8 cellular contexts compared by ENCODE assay signal in genomic region chr14:59028476-59029202, GRCh38.
DNase-seq lines count a peak whose midpoint lies in the region; ATAC-seq and TF ChIP-seq lines count a peak whose summit lies in the region.

No MANE protein-coding gene starts in this region.

- H3K36me3 Mint-ChIP-seq in activated CD4-positive, alpha-beta T cell treated with anti-CD3 and anti-CD28 coated beads, Interleukin-2, amount 10 ng/mL, durations not matched to agents 7 days and 5 days (ENCODE audit: low read depth): no peaks in the 10 kb centered on the region
- H3K36me3 Mint-ChIP-seq in osteocyte (ENCODE audit: unreplicated experiment): no peaks in the 10 kb centered on the region

- H3K4me3 Mint-ChIP-seq in activated CD4-positive, alpha-beta T cell treated with anti-CD3 and anti-CD28 coated beads, Interleukin-2, amount 10 ng/mL, durations not matched to agents 7 days and 5 days: no peak overlapping the region
- H3K4me3 Mint-ChIP-seq in osteocyte (ENCODE audit: unreplicated experiment): peak overlapping the region; percentile 36

- no peak overlapping the region for H3K27ac ChIP-seq in foreskin keratinocyte

- ATAC-seq in GM19372 (IDR thresholded peaks at IDR 0.05; ENCODE audit: low read depth, unreplicated experiment) (peak; percentile 91), HG03196 (IDR thresholded peaks at IDR 0.05; ENCODE audit: unreplicated experiment) (peak; percentile 85), foreskin keratinocyte (peak; percentile 95)

- no peaks in the 10 kb centered on the region for H3K4me1 ChIP-seq in foreskin keratinocyte

- peak; percentile 82 for DNase-seq in DMS 273 (lab: John Stamatoyannopoulos, UW; ENCODE audit: unreplicated experiment)
- DNase-seq in NCI-H2227 treated with DMSO at 0.1 percent for 48 hours (lab: John Stamatoyannopoulos, UW): peak; percentile 77
- peak; percentile 43 for DNase-seq in activated CD4-positive, alpha-beta T cell treated with anti-CD3 and anti-CD28 coated beads, Interleukin-2, amount 10 ng/mL, durations not matched to agents 7 days and 5 days
- peak in 1 of 2 donors; percentile 70 for DNase-seq in foreskin keratinocyte
- DNase-seq in osteocyte (ENCODE audit: extremely low spot score, unreplicated experiment): no peak
- DNase-seq in activated CD4-positive, CD25-positive, alpha-beta regulatory T cell (lab: John Stamatoyannopoulos, UW): no peak

- CTCF ChIA-PET in activated CD4-positive, alpha-beta T cell treated with anti-CD3 and anti-CD28 coated beads, Interleukin-2, amount 10 ng/mL, durations not matched to agents 7 days and 5 days (lab: Charles Lee): no interaction called here

- POLR2A ChIA-PET in activated CD4-positive, alpha-beta T cell treated with anti-CD3 and anti-CD28 coated beads, Interleukin-2, amount 10 ng/mL, durations not matched to agents 7 days and 5 days (lab: Charles Lee): no interaction called here

- H3K27me3 ChIP-seq in foreskin keratinocyte: peaks cover 21% of the 10 kb centered on the region

- TF ChIP-seq CTCF in foreskin keratinocyte (conservative IDR thresholded peaks at IDR 0.05) (peak; percentile 85), osteocyte (IDR thresholded peaks at IDR 0.05) (peak; percentile 88)

- H3K4me1 Mint-ChIP-seq in activated CD4-positive, alpha-beta T cell treated with anti-CD3 and anti-CD28 coated beads, Interleukin-2, amount 10 ng/mL, durations not matched to agents 7 days and 5 days: peaks cover 3% of the 10 kb centered on the region
- H3K4me1 Mint-ChIP-seq in osteocyte (ENCODE audit: unreplicated experiment): peaks cover 15% of the 10 kb centered on the region

- peaks cover 13% of the 10 kb centered on the region for H3K27me3 Mint-ChIP-seq in activated CD4-positive, alpha-beta T cell treated with anti-CD3 and anti-CD28 coated beads, Interleukin-2, amount 10 ng/mL, durations not matched to agents 7 days and 5 days
- no peaks in the 10 kb centered on the region for H3K27me3 Mint-ChIP-seq in osteocyte (ENCODE audit: unreplicated experiment)

- no peaks in the 10 kb centered on the region for H3K9me3 Mint-ChIP-seq in activated CD4-positive, alpha-beta T cell treated with anti-CD3 and anti-CD28 coated beads, Interleukin-2, amount 10 ng/mL, durations not matched to agents 7 days and 5 days
- no peaks in the 10 kb centered on the region for H3K9me3 Mint-ChIP-seq in osteocyte (ENCODE audit: unreplicated experiment)

- no peak overlapping the region for H3K27ac Mint-ChIP-seq in activated CD4-positive, alpha-beta T cell treated with anti-CD3 and anti-CD28 coated beads, Interleukin-2, amount 10 ng/mL, durations not matched to agents 7 days and 5 days
- peak overlapping the region; percentile 27 for H3K27ac Mint-ChIP-seq in osteocyte (ENCODE audit: unreplicated experiment)

Comparison
In these comparisons a context has a peak if more than half of its experiments do, and no peak if none do; other contexts are left out.
1. DNase-seq: peak in DMS 273 (single experiment), NCI-H2227 treated with DMSO at 0.1 percent for 48 hours (single experiment) and activated CD4-positive, alpha-beta T cell treated with anti-CD3 and anti-CD28 coated beads, Interleukin-2, amount 10 ng/mL, durations not matched to agents 7 days and 5 days (single experiment); none in osteocyte (single experiment) and activated CD4-positive, CD25-positive, alpha-beta regulatory T cell (0 of 4).
2. Peak in every context shown above with its lines, with median percentiles within 50 percentile points of each other: ATAC-seq.